Comparison of ENCODE assay signal across 1 cellular context in the genomic region with DNA sequence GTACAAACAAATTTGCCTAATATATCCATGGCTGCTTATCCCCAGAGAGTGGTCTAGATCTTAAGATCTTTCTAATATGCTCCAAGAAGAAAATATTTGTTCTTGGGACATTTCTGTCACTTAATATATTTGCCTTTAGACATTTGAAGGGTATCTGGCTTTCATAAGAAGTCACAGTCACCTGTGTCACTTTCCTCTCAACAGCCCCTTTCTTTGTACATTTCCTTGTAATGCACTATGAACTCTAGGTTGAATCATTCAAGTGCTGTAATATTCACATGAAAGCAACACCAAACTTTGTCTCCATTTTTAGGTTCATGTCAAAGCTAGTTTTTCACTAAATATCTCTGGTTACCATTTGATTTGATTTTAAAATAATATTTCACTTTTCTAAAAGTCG.
TF ChIP-seq lines count a peak whose summit lies in the region.

No MANE protein-coding gene starts in this region.

TF ChIP-seq in IMR-90, 13 proteins besides CTCF, POLR2A, EP300 and RAD21:
- TF ChIP-seq, protein P1, sequence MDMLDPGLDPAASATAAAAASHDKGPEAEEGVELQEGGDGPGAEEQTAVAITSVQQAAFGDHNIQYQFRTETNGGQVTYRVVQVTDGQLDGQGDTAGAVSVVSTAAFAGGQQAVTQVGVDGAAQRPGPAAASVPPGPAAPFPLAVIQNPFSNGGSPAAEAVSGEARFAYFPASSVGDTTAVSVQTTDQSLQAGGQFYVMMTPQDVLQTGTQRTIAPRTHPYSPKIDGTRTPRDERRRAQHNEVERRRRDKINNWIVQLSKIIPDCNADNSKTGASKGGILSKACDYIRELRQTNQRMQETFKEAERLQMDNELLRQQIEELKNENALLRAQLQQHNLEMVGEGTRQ (IDR thresholded peaks at IDR 0.05; ENCODE audit: low read depth, low read length) = no peak
- TF ChIP-seq RFX5 (IDR thresholded peaks at IDR 0.05; ENCODE audit: low read depth, low read length) (no peak), MAFK (IDR thresholded peaks at IDR 0.05; ENCODE audit: low read depth, low read length) (no peak), FOS (IDR thresholded peaks at IDR 0.05; ENCODE audit: low read depth, low read length) (no peak), MAZ (IDR thresholded peaks at IDR 0.05; ENCODE audit: borderline replicate concordance, low read depth, low read length) (no peak), SMC3 (IDR thresholded peaks at IDR 0.05; ENCODE audit: low read depth, low read length) (no peak), CEBPB (IDR thresholded peaks at IDR 0.05; ENCODE audit: low read depth, low read length) (no peak), MXI1 (IDR thresholded peaks at IDR 0.05; ENCODE audit: borderline replicate concordance, low read depth, low read length) (no peak), NFE2L2 (IDR thresholded peaks at IDR 0.05; ENCODE audit: low read depth, low read length) (no peak), BHLHE40 (IDR thresholded peaks at IDR 0.05; ENCODE audit: low read depth, low read length) (no peak), CHD1 (IDR thresholded peaks at IDR 0.05; ENCODE audit: low read depth, low read length) (no peak)
- TF ChIP-seq, protein P2, sequence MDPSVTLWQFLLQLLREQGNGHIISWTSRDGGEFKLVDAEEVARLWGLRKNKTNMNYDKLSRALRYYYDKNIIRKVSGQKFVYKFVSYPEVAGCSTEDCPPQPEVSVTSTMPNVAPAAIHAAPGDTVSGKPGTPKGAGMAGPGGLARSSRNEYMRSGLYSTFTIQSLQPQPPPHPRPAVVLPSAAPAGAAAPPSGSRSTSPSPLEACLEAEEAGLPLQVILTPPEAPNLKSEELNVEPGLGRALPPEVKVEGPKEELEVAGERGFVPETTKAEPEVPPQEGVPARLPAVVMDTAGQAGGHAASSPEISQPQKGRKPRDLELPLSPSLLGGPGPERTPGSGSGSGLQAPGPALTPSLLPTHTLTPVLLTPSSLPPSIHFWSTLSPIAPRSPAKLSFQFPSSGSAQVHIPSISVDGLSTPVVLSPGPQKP (IDR thresholded peaks at IDR 0.05; ENCODE audit: borderline replicate concordance, low read depth, low read length) = no peak
